ENCODE assay signal across 31 cellular contexts in genomic region chr9:113952651-113953050, GRCh38.
"Had no signal": no experiment of that assay in that cellular context is flagged by ENCODE, and none has a peak within 500 bp of the region (broad histone marks: within the 10 kb centered on the region; RNA-seq: fewer than 3 reads in every experiment).

No MANE protein-coding gene starts in this region.

- H3K27me3 ChIP-seq: cardiac muscle cell, dorsolateral prefrontal cortex, gastrocnemius medialis, hepatocyte, left lung had no signal

- H3K27ac Mint-ChIP-seq: activated CD4-positive, alpha-beta memory T cell treated with anti-CD3 and anti-CD28 coated beads for 36 hours; activated CD4-positive, alpha-beta T cell treated with anti-CD3 and anti-CD28 coated beads, Interleukin-2, amount 10 ng/mL, durations not matched to agents 24 days and 14 days; activated naive CD4-positive, alpha-beta T cell treated with anti-CD3 and anti-CD28 coated beads, Interleukin-2, amount 50 U/mL, for 72 hours; activated T-cell treated with anti-CD3 and anti-CD28 coated beads, Interleukin-2, amount 50 U/mL, for 24 hours; natural killer cell; stimulated activated effector memory CD8-positive, alpha-beta T cell treated with anti-CD3 and anti-CD28 coated beads, Interleukin-12 subunit alpha, Interleukin-12 subunit beta, amount 100 ng/mL, for 72 hours; stimulated activated naive CD8-positive, alpha-beta T cell treated with anti-CD3 and anti-CD28 coated beads, Interleukin-15, Interleukin-2, amounts not matched to agents 100 ng/mL and 50 ng/mL, for 24 hours; T-helper 17 cell had no signal

- H3K36me3 ChIP-seq: cardiac muscle cell, gastrocnemius medialis, left lung, lower lobe of right lung, thoracic aorta had no signal

- H3K27me3 Mint-ChIP-seq: activated CD4-positive, alpha-beta memory T cell treated with anti-CD3 and anti-CD28 coated beads for 36 hours; activated T-cell treated with anti-CD3 and anti-CD28 coated beads, Interleukin-2, amount 50 U/mL, for 24 hours; brain; stimulated activated naive CD8-positive, alpha-beta T cell treated with anti-CD3 and anti-CD28 coated beads, Interleukin-15, Interleukin-2, amounts not matched to agents 100 ng/mL and 50 ng/mL, for 24 hours had no signal

- H3K36me3 Mint-ChIP-seq: activated CD4-positive, alpha-beta memory T cell treated with anti-CD3 and anti-CD28 coated beads for 36 hours; activated naive CD4-positive, alpha-beta T cell treated with anti-CD3 and anti-CD28 coated beads, Interleukin-2, amount 50 U/mL, for 72 hours; natural killer cell; stimulated activated effector memory CD8-positive, alpha-beta T cell treated with anti-CD3 and anti-CD28 coated beads, Interleukin-12 subunit alpha, Interleukin-12 subunit beta, amount 100 ng/mL, for 72 hours had no signal

- H3K27ac ChIP-seq: cardiac muscle cell, coronary artery, dorsolateral prefrontal cortex, gastrocnemius medialis, hepatocyte, left lung, lower lobe of right lung had no signal

- H3K4me1 Mint-ChIP-seq: activated CD4-positive, alpha-beta T cell treated with anti-CD3 and anti-CD28 coated beads, Interleukin-2, amount 10 ng/mL, durations not matched to agents 24 days and 14 days; stimulated activated effector memory CD8-positive, alpha-beta T cell treated with anti-CD3 and anti-CD28 coated beads, Interleukin-12 subunit alpha, Interleukin-12 subunit beta, amount 100 ng/mL, for 72 hours had no signal

- H3K9me3 Mint-ChIP-seq: activated CD4-positive, alpha-beta memory T cell treated with anti-CD3 and anti-CD28 coated beads for 36 hours; activated CD4-positive, alpha-beta T cell treated with anti-CD3 and anti-CD28 coated beads, Interleukin-2, amount 10 ng/mL, durations not matched to agents 24 days and 14 days; activated naive CD4-positive, alpha-beta T cell treated with anti-CD3 and anti-CD28 coated beads, Interleukin-2, amount 50 U/mL, for 72 hours; activated T-cell treated with anti-CD3 and anti-CD28 coated beads, Interleukin-2, amount 50 U/mL, for 24 hours; brain; natural killer cell; stimulated activated effector memory CD8-positive, alpha-beta T cell treated with anti-CD3 and anti-CD28 coated beads, Interleukin-12 subunit alpha, Interleukin-12 subunit beta, amount 100 ng/mL, for 72 hours; stimulated activated naive CD8-positive, alpha-beta T cell treated with anti-CD3 and anti-CD28 coated beads, Interleukin-15, Interleukin-2, amounts not matched to agents 100 ng/mL and 50 ng/mL, for 24 hours had no signal

- H3K9me3 ChIP-seq: gastrocnemius medialis, left lung, lower lobe of right lung, thoracic aorta had no signal

- H3K4me3 ChIP-seq: cardiac muscle cell, coronary artery, dorsolateral prefrontal cortex, gastrocnemius medialis, hepatocyte, left lung, lower lobe of right lung, thoracic aorta had no signal

- DNase-seq: activated CD4-positive, alpha-beta memory T cell treated with anti-CD3 and anti-CD28 coated beads for 36 hours; activated CD4-positive, alpha-beta T cell treated with anti-CD3 and anti-CD28 coated beads, Interleukin-2, amount 10 ng/mL, durations not matched to agents 24 days and 14 days; activated CD4-positive, CD25-positive, alpha-beta regulatory T cell treated with anti-CD3 and anti-CD28 coated beads, Interleukin-2, amount 50 U/mL, for 72 hours; activated CD8-positive, alpha-beta memory T cell treated with anti-CD3 and anti-CD28 coated beads, Interleukin-2, amount 50 U/mL, for 48 hours; activated naive CD4-positive, alpha-beta T cell; activated T-cell treated with anti-CD3 and anti-CD28 coated beads, Interleukin-2, amount 50 U/mL, for 24 hours; anterior cingulate cortex; cerebellar nuclear complex; dorsolateral prefrontal cortex; effector memory CD4-positive, alpha-beta T cell; erythroblast; gastrocnemius medialis; glutamatergic neuron; left lung; lower lobe of right lung; mesenchymal stem cell; natural killer cell; posterior cingulate gyrus; right cardiac atrium; stimulated activated CD4-positive, alpha-beta T cell treated with anti-CD3 and anti-CD28 coated beads, Interleukin-12 subunit alpha, Interleukin-12 subunit beta, amount 100 ng/mL, for 4 hours; stimulated activated CD4-positive, alpha-beta T cell treated with anti-CD3 and anti-CD28 coated beads, Interleukin-4, amount 100 ng/mL, for 24 hours; T-helper 17 cell; trophoblast cell had no signal

- H2AFZ ChIP-seq: hepatocyte had no signal

- ATAC-seq: activated naive CD4-positive, alpha-beta T cell treated with anti-CD3 and anti-CD28 coated beads, Interleukin-2, amount 50 U/mL, for 72 hours; gastrocnemius medialis; left lung; lower lobe of right lung; natural killer cell; right cardiac atrium; stimulated activated effector memory CD8-positive, alpha-beta T cell treated with anti-CD3 and anti-CD28 coated beads, Interleukin-12 subunit alpha, Interleukin-12 subunit beta, amount 100 ng/mL, for 72 hours; T-helper 17 cell had no signal

- H3K4me3 Mint-ChIP-seq: activated CD4-positive, alpha-beta memory T cell treated with anti-CD3 and anti-CD28 coated beads for 36 hours; activated CD4-positive, alpha-beta T cell treated with anti-CD3 and anti-CD28 coated beads, Interleukin-2, amount 10 ng/mL, durations not matched to agents 24 days and 14 days; activated T-cell treated with anti-CD3 and anti-CD28 coated beads, Interleukin-2, amount 50 U/mL, for 24 hours; brain; natural killer cell; stimulated activated effector memory CD8-positive, alpha-beta T cell treated with anti-CD3 and anti-CD28 coated beads, Interleukin-12 subunit alpha, Interleukin-12 subunit beta, amount 100 ng/mL, for 72 hours; stimulated activated naive CD8-positive, alpha-beta T cell treated with anti-CD3 and anti-CD28 coated beads, Interleukin-15, Interleukin-2, amounts not matched to agents 100 ng/mL and 50 ng/mL, for 24 hours; T-helper 17 cell had no signal

- H3K4me2 ChIP-seq: hepatocyte had no signal
